Comparison of ENCODE assay signal across 18 cellular contexts in genomic region chr5:10611290-10611689, GRCh38. TPM values are rescaled to one million over a fixed set of nuclear protein-coding genes. Genes with fewer than 3 reads are reported as not detected.
DNase-seq lines count a peak whose midpoint lies in the region; ATAC-seq and TF ChIP-seq lines count a peak whose summit lies in the region.
"Had no signal": no experiment of that assay in that cellular context is flagged by ENCODE, and none has a peak within 500 bp of the region (broad histone marks: within the 10 kb centered on the region; RNA-seq: fewer than 3 reads in every experiment).

No MANE protein-coding gene starts in this region.

- DNase-seq in GM23338 (ENCODE audit: low spot score) (no peak), IMR-90 (peak; percentile 73), choroid plexus epithelial cell (ENCODE audit: low read depth) (peak; percentile 71), osteoblast (ENCODE audit: insufficient read length, low spot score, missing footprints) (no peak), WTC11 (ENCODE audit: low spot score) (no peak), HK-2 (ENCODE audit: unreplicated experiment) (no peak), GF-D8 (lab: John Stamatoyannopoulos, UW) (no peak)
- DNase-seq: CD4-positive, alpha-beta memory T cell; DMS53; NCI-H510A treated with DMSO at 0.1 percent for 48 hours; sigmoid colon; stimulated activated naive CD4-positive, alpha-beta T cell; T-helper 9 cell had no signal

- H4K20me1 ChIP-seq in GM23338 (replicated peaks; ENCODE audit: insufficient read depth), result no peaks in the 10 kb centered on the region; the same call in 1 of the 2 replicates
- peaks cover 23% of the 10 kb centered on the region; the same call in 1 of the 2 replicates for H4K20me1 ChIP-seq in IMR-90 (ENCODE audit: insufficient read depth, low read length)
- no peaks in the 10 kb centered on the region for H4K20me1 ChIP-seq in osteoblast (ENCODE audit: insufficient read depth, low read length)

- TF ChIP-seq CTCF in GM23338 (conservative IDR thresholded peaks at IDR 0.05; ENCODE audit: low read depth in 2 of 2), result no peak
- no peak for TF ChIP-seq CTCF in IMR-90 (conservative IDR thresholded peaks at IDR 0.05; ENCODE audit: low read depth, low read length)
- TF ChIP-seq CTCF in choroid plexus epithelial cell (conservative IDR thresholded peaks at IDR 0.05; ENCODE audit: low read depth, low read length), result no peak
- no peak for TF ChIP-seq CTCF in osteoblast (IDR thresholded peaks at IDR 0.05; ENCODE audit: extremely low read depth, low read depth, low read length)
- no peak for TF ChIP-seq CTCF in WTC11 (IDR thresholded peaks at IDR 0.05)

- no TSS peak for BruUV-seq in IMR-90 (replicated peaks; lab: Mats Ljungman, UMichigan)

- H3K27me3 ChIP-seq in GM23338 (ENCODE audit: insufficient read depth) (no peaks in the 10 kb centered on the region), IMR-90 (ENCODE audit: control insufficient read depth, insufficient read depth, low read length) (no peaks in the 10 kb centered on the region), osteoblast (ENCODE audit: insufficient read depth, low read length) (no peaks in the 10 kb centered on the region)
- H3K27me3 ChIP-seq: sigmoid colon, tibial artery had no signal

- H4K91ac ChIP-seq in IMR-90 (ENCODE audit: insufficient read depth, low read depth, low read length), result peak overlapping the region; percentile 77

- H3K4me2 ChIP-seq in GM23338 (no peak overlapping the region), IMR-90 (ENCODE audit: low read depth, low read length) (peak overlapping the region; percentile 15), osteoblast (ENCODE audit: insufficient read depth, low read length) (peak overlapping the region; percentile 24)

- CTCF ChIA-PET in IMR-90 (lab: Yijun Ruan, JAX) (interaction anchor here (1.1 kb wide), 1 partner anchor 16 kb away, joined by 3 read pairs; no protein-coding TSS in a partner anchor), WTC11 (lab: Charles Lee) (interaction anchor here (1.7 to 2.7 kb wide), 2 partner anchors 16 to 109 kb away, joined by 4 to 12 read pairs; no protein-coding TSS in a partner anchor)

- 0 out of 2 replicates have a peak overlapping the region, but pooled peaks have one; percentile 14 for H3K27ac ChIP-seq in GM23338 (ENCODE audit: low read depth)
- H3K27ac ChIP-seq in IMR-90 (ENCODE audit: insufficient read depth, low read length), result peak overlapping the region; percentile 85
- no peak overlapping the region for H3K27ac ChIP-seq in osteoblast (ENCODE audit: low read depth, low read length)
- H3K27ac ChIP-seq: RWPE1, sigmoid colon, tibial artery had no signal

- WGBS in IMR-90 (ENCODE audit: extremely low coverage in 2 of 2, insufficient read length in 1 of 2), 2 experiments, result 17% methylated on average over 2 of the region's 4 CpGs; no CpG with 5 or more reads in 1 of the 2 experiments

- TF ChIP-seq POLR2A in IMR-90 (IDR thresholded peaks at IDR 0.05; ENCODE audit: low read depth, low read length), result no peak

- H3K4me3 ChIP-seq in GM23338, result no peak overlapping the region
- H3K4me3 ChIP-seq in IMR-90 (ENCODE audit: insufficient read depth, low read depth, low read length), result no peak overlapping the region
- no peak overlapping the region for H3K4me3 ChIP-seq in choroid plexus epithelial cell (ENCODE audit: low read depth, low read length)
- no peak overlapping the region for H3K4me3 ChIP-seq in osteoblast (ENCODE audit: insufficient read depth, low read length)
- H3K4me3 ChIP-seq: lung, sigmoid colon, tibial artery had no signal

- no peak for TF ChIP-seq RAD21 in IMR-90 (IDR thresholded peaks at IDR 0.05; ENCODE audit: low read length)

- H2AK9ac ChIP-seq in IMR-90 (replicated peaks; ENCODE audit: low read depth, low read length, poor library complexity), result no peak overlapping the region

- ATAC-seq in GM23338 (no peak), IMR-90 (ENCODE audit: low read depth) (peak; percentile 85), WTC11 (no peak)

- H3K4me3 Mint-ChIP-seq in GM23338 (no peak overlapping the region), WTC11 (no peak overlapping the region)
- H3K4me3 Mint-ChIP-seq: activated T-helper 1 cell treated with anti-CD3 and anti-CD28 coated beads, Interleukin-12 subunit alpha, Interleukin-12 subunit beta, Interleukin-2, Interleukin-4 antibody, amounts not matched to agents 30 ng/mL and 10 ng/mL and 1 ng/mL, durations not matched to agents 14 hours and 24 hours and 36 hours; CD4-positive, alpha-beta memory T cell had no signal

- peak overlapping the region; percentile 88; the same call in 1 of the 2 replicates for H2AK5ac ChIP-seq in IMR-90 (ENCODE audit: low read depth, low read length)

- H3K9ac ChIP-seq in IMR-90 (ENCODE audit: low read depth, low read length), result no peak overlapping the region

- H3K4me1 ChIP-seq in GM23338 (ENCODE audit: insufficient read depth) (peaks cover 15% of the 10 kb centered on the region), IMR-90 (ENCODE audit: control insufficient read depth, insufficient read depth, low read length) (peaks cover 22% of the 10 kb centered on the region), osteoblast (ENCODE audit: insufficient read depth, low read length) (peaks cover 15% of the 10 kb centered on the region)

- H2BK5ac ChIP-seq in IMR-90 (ENCODE audit: low read depth, low read length, poor library complexity, severe bottlenecking), result peak overlapping the region; percentile 55

- H3K4me1 Mint-ChIP-seq in GM23338 (peaks cover 35% of the 10 kb centered on the region), WTC11 (peaks cover 40% of the 10 kb centered on the region)

- H3K27me3 Mint-ChIP-seq in GM23338 (ENCODE audit: insufficient read depth, low read depth, poor library complexity), result peaks cover 2% of the 10 kb centered on the region
- H3K27me3 Mint-ChIP-seq in WTC11 (ENCODE audit: low read depth), result no peaks in the 10 kb centered on the region; the same call in 1 of the 2 replicates

- POLR2A ChIA-PET in IMR-90 (lab: Charles Lee; ENCODE audit: unreplicated experiment), result interaction anchor here (0.5 kb wide), 1 partner anchor 83 kb away, joined by 3 read pairs; no protein-coding TSS in a partner anchor
- POLR2A ChIA-PET in WTC11 (lab: Charles Lee), result no interaction called here

- peak overlapping the region; percentile 6; the same call in 1 of the 2 replicates for H3K18ac ChIP-seq in IMR-90 (ENCODE audit: low read depth, low read length)

- H2BK20ac ChIP-seq in IMR-90 (ENCODE audit: low read depth, low read length), result peak overlapping the region; percentile 44; the same call in 1 of the 2 replicates

- in situ Hi-C loops in IMR-90 (cut with MboI; ENCODE audit: low sequenced_read_pairs), result no loop called here

- H2BK120ac ChIP-seq in IMR-90 (ENCODE audit: low read depth, low read length), result peak overlapping the region; percentile 60

- H3F3A ChIP-seq in GM23338 (replicated peaks; ENCODE audit: low read depth), result no peaks in the 10 kb centered on the region

- peak overlapping the region; percentile 84 for H3K4ac ChIP-seq in IMR-90 (ENCODE audit: low read depth, low read length)

- H3K79me2 ChIP-seq in GM23338 (replicated peaks; ENCODE audit: insufficient read depth) (no peaks in the 10 kb centered on the region), osteoblast (ENCODE audit: insufficient read depth, low read length) (no peaks in the 10 kb centered on the region)

- H3K23ac ChIP-seq in IMR-90 (ENCODE audit: low read depth, low read length), result 0 out of 2 replicates have a peak overlapping the region, but pooled peaks have one; percentile 52

- H3K27ac Mint-ChIP-seq in GM23338, result no peak overlapping the region
- no peak overlapping the region for H3K27ac Mint-ChIP-seq in WTC11
- H3K27ac Mint-ChIP-seq: activated naive CD4-positive, alpha-beta T cell treated with anti-CD3 and anti-CD28 coated beads, Interleukin-2, amount 50 U/mL, for 72 hours; activated T-helper 1 cell treated with anti-CD3 and anti-CD28 coated beads, Interleukin-12 subunit alpha, Interleukin-12 subunit beta, Interleukin-2, Interleukin-4 antibody, amounts not matched to agents 30 ng/mL and 10 ng/mL and 1 ng/mL, durations not matched to agents 14 hours and 24 hours and 36 hours; CD4-positive, alpha-beta memory T cell had no signal

- peaks cover 23 to 69% of the 10 kb centered on the region in 2 experiments for H3K79me1 ChIP-seq in IMR-90 (ENCODE audit: low read depth in 1 of 2, low read length in 2 of 2)

- no peaks in the 10 kb centered on the region for H3K9me3 ChIP-seq in IMR-90 (ENCODE audit: control insufficient read depth, insufficient read depth, low read length)
- no peaks in the 10 kb centered on the region for H3K9me3 ChIP-seq in osteoblast (ENCODE audit: low read depth, low read length)
- H3K9me3 ChIP-seq: sigmoid colon, tibial artery had no signal

- no peaks in the 10 kb centered on the region for H3K36me3 ChIP-seq in GM23338 (ENCODE audit: insufficient read depth)
- H3K36me3 ChIP-seq in IMR-90 (ENCODE audit: control insufficient read depth, insufficient read depth, low read length), result no peaks in the 10 kb centered on the region
- no peaks in the 10 kb centered on the region for H3K36me3 ChIP-seq in osteoblast (ENCODE audit: insufficient read depth, low read length)
- H3K36me3 ChIP-seq: sigmoid colon, tibial artery had no signal

- peaks cover 23% of the 10 kb centered on the region for H3K9me1 ChIP-seq in IMR-90 (ENCODE audit: insufficient read depth, low read length)

- dilution Hi-C loops in IMR-90 (cut with HindIII; ENCODE audit: low sequenced_read_pairs, unreplicated experiment), result no loop called here

- intact Hi-C loops in IMR-90 (cut with micrococcal nuclease), result loop anchor here (5.0 kb wide), 1 partner anchor 44 kb away; no protein-coding TSS in a partner anchor

- H2AFZ ChIP-seq in GM23338 (peak overlapping the region; percentile 10; the same call in 1 of the 2 replicates), IMR-90 (replicated peaks; ENCODE audit: low read length, poor library complexity) (peak overlapping the region; percentile 51), osteoblast (ENCODE audit: low read length) (peak overlapping the region; percentile 53)

- H3K36me3 Mint-ChIP-seq in GM23338 (ENCODE audit: low read depth), result no peaks in the 10 kb centered on the region
- H3K36me3 Mint-ChIP-seq in WTC11, result no peaks in the 10 kb centered on the region
- H3K36me3 Mint-ChIP-seq: activated naive CD4-positive, alpha-beta T cell treated with anti-CD3 and anti-CD28 coated beads, Interleukin-2, amount 50 U/mL, for 72 hours; CD4-positive, alpha-beta memory T cell had no signal

- H4K5ac ChIP-seq in IMR-90 (ENCODE audit: low read depth, low read length), result peak overlapping the region; percentile 40; the same call in 1 of the 2 replicates

- H2BK15ac ChIP-seq in IMR-90 (ENCODE audit: low read depth, low read length), result 0 out of 3 replicates have a peak overlapping the region, but pooled peaks have one; percentile 15

- H4K8ac ChIP-seq in IMR-90 (ENCODE audit: low read depth in 2 of 2, low read length in 2 of 2), result peak overlapping the region; percentile 24 to 48; a peak in 3 of 4 replicates

- no peak overlapping the region for H3K56ac ChIP-seq in IMR-90 (ENCODE audit: extremely low read depth, insufficient read depth, low read length)

- peak overlapping the region; percentile 68 for H3K14ac ChIP-seq in IMR-90 (replicated peaks; ENCODE audit: low read depth, low read length)

- H3K9me3 Mint-ChIP-seq in GM23338 (no peaks in the 10 kb centered on the region; the same call in 2 of the 3 replicates), WTC11 (no peaks in the 10 kb centered on the region)
- H3K9me3 Mint-ChIP-seq: activated naive CD4-positive, alpha-beta T cell treated with anti-CD3 and anti-CD28 coated beads, Interleukin-2, amount 50 U/mL, for 72 hours; activated T-helper 1 cell treated with anti-CD3 and anti-CD28 coated beads, Interleukin-12 subunit alpha, Interleukin-12 subunit beta, Interleukin-2, Interleukin-4 antibody, amounts not matched to agents 30 ng/mL and 10 ng/mL and 1 ng/mL, durations not matched to agents 14 hours and 24 hours and 36 hours; CD4-positive, alpha-beta memory T cell had no signal

- no peaks in the 10 kb centered on the region for H3K9me2 ChIP-seq in GM23338 (ENCODE audit: insufficient read depth)

RNA-seq across cellular contexts. Expression of gene ANKRD33B, which starts 47.4 kb away (rescaled TPM):
- 13.0 and 15.4 TPM in 2 replicates for total RNA-seq in GM23338 (2014; rRNA removed; shearing (Covaris generic))
- polyA plus RNA-seq in GM23338 (2016; fragmentation: Nextera tagmentation; extraction: Ambion mirVana), result 2.7 and 2.9 TPM in 2 replicates
- total RNA-seq in IMR-90 (2012; rRNA removed), result 2.5 and 2.8 TPM in 2 replicates
- 3.3 and 3.8 TPM in 2 replicates for polyA plus RNA-seq in IMR-90 (2012; rRNA removed)
- polyA plus RNA-seq in IMR-90 (2012; cell fraction: cytosol; rRNA removed), result 2.2 and 3.2 TPM in 2 replicates
- 13.5 and 13.8 TPM in 2 replicates for polyA plus RNA-seq in IMR-90 (2012; cell fraction: nucleus; rRNA removed; ENCODE audit: low replicate concordance)
- total RNA-seq in osteoblast, result 5.1 and 5.6 TPM in 2 replicates
- total RNA-seq in WTC11 (2021), result 5.4 to 9.2 TPM (median 5.9 TPM) in 3 replicates

Comparison
In these comparisons a context has a peak if more than half of its experiments do, and no peak if none do; other contexts are left out.
1. DNase-seq: peak in IMR-90 (single experiment) and choroid plexus epithelial cell (single experiment); none in GM23338 (single experiment), osteoblast (single experiment), WTC11 (single experiment), HK-2 (single experiment) and GF-D8 (single experiment).
2. Peak in every context shown above with its lines, with median percentiles within 50 percentile points of each other: H2AFZ ChIP-seq.